In the genomic region with DNA sequence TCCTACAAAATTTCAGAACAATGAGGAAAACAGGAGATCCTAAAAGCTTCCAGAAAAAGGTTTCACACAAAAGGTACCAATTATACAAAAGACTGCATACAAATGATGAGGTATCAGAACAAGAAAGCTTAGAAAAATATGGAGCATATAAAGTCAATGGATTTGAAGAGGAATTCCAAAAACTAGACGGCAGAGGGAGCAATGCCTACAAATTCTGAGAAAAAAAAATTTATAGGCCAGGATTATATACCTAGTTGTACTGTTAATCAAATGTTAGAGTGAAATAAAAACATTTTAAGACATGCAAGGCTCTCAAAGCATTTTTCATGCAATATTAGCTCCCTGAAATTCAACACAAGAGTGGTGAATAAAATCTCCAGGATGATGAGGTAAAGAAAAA, we compare ENCODE assay signal across 16 cellular contexts.
"Had no signal": no experiment of that assay in that cellular context is flagged by ENCODE, and none has a peak within 500 bp of the region (broad histone marks: within the 10 kb centered on the region; RNA-seq: fewer than 3 reads in every experiment).

No MANE protein-coding gene starts in this region.

- H3K4me3 Mint-ChIP-seq: activated CD8-positive, alpha-beta T cell treated with anti-CD3 and anti-CD28 coated beads for 36 hours; activated naive CD8-positive, alpha-beta T cell treated with anti-CD3 and anti-CD28 coated beads, Interleukin-2, amount 10 ng/mL, durations not matched to agents 7 days and 5 days; natural killer cell treated with Interleukin-12 subunit alpha and Interleukin-12 subunit beta and Interleukin-15 and Interleukin-18, amount 100 ng/mL, for 72 hours; stimulated activated memory B cell treated with anti-CD40 and anti-IgM and Interleukin-4, amounts not matched to agents 10 μg/mL and 1 μg/mL and 100 μg/mL, for 72 hours had no signal

- ATAC-seq: activated CD8-positive, alpha-beta T cell treated with anti-CD3 and anti-CD28 coated beads for 36 hours; gastroesophageal sphincter; left lung; natural killer cell treated with Interleukin-12 subunit alpha and Interleukin-12 subunit beta and Interleukin-15 and Interleukin-18, amount 100 ng/mL, for 72 hours; right lobe of liver; stimulated activated memory B cell treated with anti-CD40 and anti-IgM and Interleukin-4, amounts not matched to agents 10 μg/mL and 1 μg/mL and 100 μg/mL, for 72 hours had no signal

- DNase-seq: activated CD4-positive, alpha-beta T cell treated with anti-CD3 and anti-CD28 coated beads for 4 hours; activated CD8-positive, alpha-beta memory T cell treated with anti-CD3 and anti-CD28 coated beads, Interleukin-2, amount 50 U/mL, for 48 hours; activated CD8-positive, alpha-beta T cell treated with anti-CD3 and anti-CD28 coated beads for 36 hours; activated naive CD8-positive, alpha-beta T cell treated with anti-CD3 and anti-CD28 coated beads, Interleukin-2, amount 10 ng/mL, durations not matched to agents 7 days and 5 days; left lung; nucleus accumbens; right lobe of liver; spleen; stimulated activated CD4-positive, alpha-beta T cell treated with anti-CD3 and anti-CD28 coated beads, Interleukin-1b, Interleukin-23, amount 100 ng/mL, for 48 hours; WERI-Rb-1 had no signal

- H3K27ac Mint-ChIP-seq: activated CD8-positive, alpha-beta T cell treated with anti-CD3 and anti-CD28 coated beads for 36 hours; activated naive CD8-positive, alpha-beta T cell treated with anti-CD3 and anti-CD28 coated beads, Interleukin-2, amount 10 ng/mL, durations not matched to agents 7 days and 5 days; natural killer cell treated with Interleukin-12 subunit alpha and Interleukin-12 subunit beta and Interleukin-15 and Interleukin-18, amount 100 ng/mL, for 72 hours; stimulated activated memory B cell treated with anti-CD40 and anti-IgM and Interleukin-4, amounts not matched to agents 10 μg/mL and 1 μg/mL and 100 μg/mL, for 72 hours had no signal

- H3K4me1 Mint-ChIP-seq: activated naive CD8-positive, alpha-beta T cell treated with anti-CD3 and anti-CD28 coated beads, Interleukin-2, amount 10 ng/mL, durations not matched to agents 7 days and 5 days had no signal

- H3K27me3 Mint-ChIP-seq: activated CD8-positive, alpha-beta T cell treated with anti-CD3 and anti-CD28 coated beads for 36 hours; activated naive CD8-positive, alpha-beta T cell treated with anti-CD3 and anti-CD28 coated beads, Interleukin-2, amount 10 ng/mL, durations not matched to agents 7 days and 5 days; natural killer cell treated with Interleukin-12 subunit alpha and Interleukin-12 subunit beta and Interleukin-15 and Interleukin-18, amount 100 ng/mL, for 72 hours; progenitor cell of endocrine pancreas; stimulated activated memory B cell treated with anti-CD40 and anti-IgM and Interleukin-4, amounts not matched to agents 10 μg/mL and 1 μg/mL and 100 μg/mL, for 72 hours had no signal

- H3K4me3 ChIP-seq: esophagus muscularis mucosa, gastroesophageal sphincter, left lung, right lobe of liver, spleen, tibial nerve had no signal
